28 cellular contexts compared by ENCODE assay signal in genomic region chr7:22183522-22184280, GRCh38.
DNase-seq lines count a peak whose midpoint lies in the region; ATAC-seq and TF ChIP-seq lines count a peak whose summit lies in the region.
"Had no signal": no experiment of that assay in that cellular context is flagged by ENCODE, and none has a peak within 500 bp of the region (broad histone marks: within the 10 kb centered on the region; RNA-seq: fewer than 3 reads in every experiment).

No MANE protein-coding gene starts in this region.

- H3F3A ChIP-seq in MM.1S (ENCODE audit: insufficient read depth, low read length) = no peaks in the 10 kb centered on the region

- peaks cover 33% of the 10 kb centered on the region for H3K27me3 Mint-ChIP-seq in T-helper 2 cell treated with Interferon-gamma antibody and Interleukin-4, amounts not matched to agents 5 μg/mL and 100 μg/mL, for 36 hours (ENCODE audit: low read depth)
- H3K27me3 Mint-ChIP-seq: B cell had no signal

- H3K27me3 ChIP-seq in parathyroid adenoma (ENCODE audit: control insufficient read depth, insufficient read depth, low read length) (no peaks in the 10 kb centered on the region), MM.1S (replicated peaks; ENCODE audit: insufficient read depth, low read length) (no peaks in the 10 kb centered on the region)
- H3K27me3 ChIP-seq: SJCRH30 had no signal

- H3K36me3 ChIP-seq in parathyroid adenoma (ENCODE audit: control insufficient read depth, insufficient read depth, low read length) = no peaks in the 10 kb centered on the region
- H3K36me3 ChIP-seq in MM.1S (replicated peaks; ENCODE audit: insufficient read depth, low read length) = no peaks in the 10 kb centered on the region
- H3K36me3 ChIP-seq: SJCRH30 had no signal

- H3K36me3 Mint-ChIP-seq in T-helper 2 cell treated with Interferon-gamma antibody and Interleukin-4, amounts not matched to agents 5 μg/mL and 100 μg/mL, for 36 hours (ENCODE audit: low read depth) = no peaks in the 10 kb centered on the region
- H3K36me3 Mint-ChIP-seq: CD8-positive, alpha-beta T cell had no signal

- peak overlapping the region; percentile 22 for H3K27ac ChIP-seq in angular gyrus (ENCODE audit: low read depth, low read length)
- H3K27ac ChIP-seq in parathyroid adenoma = peak overlapping the region; percentile 94
- no peak overlapping the region for H3K27ac ChIP-seq in MM.1S (ENCODE audit: low read length)
- H3K27ac ChIP-seq: 22Rv1, C4-2B, GM23248, PC-9, SJCRH30 had no signal

- no peaks in the 10 kb centered on the region for H4K20me1 ChIP-seq in MM.1S (ENCODE audit: insufficient read depth, low read length)

- H3K9ac ChIP-seq in parathyroid adenoma = peak overlapping the region; percentile 22
- H3K9ac ChIP-seq in MM.1S (ENCODE audit: low read length) = no peak overlapping the region
- H3K9ac ChIP-seq: GM23248 had no signal

- H3K4me2 ChIP-seq in parathyroid adenoma (ENCODE audit: low read length) (peak overlapping the region; percentile 40), MM.1S (ENCODE audit: low read depth, low read length) (no peak overlapping the region)
- H3K4me2 ChIP-seq: PC-9 had no signal

- H3K9me3 ChIP-seq in parathyroid adenoma (ENCODE audit: control insufficient read depth, low read length) = no peaks in the 10 kb centered on the region
- no peaks in the 10 kb centered on the region for H3K9me3 ChIP-seq in MM.1S (replicated peaks; ENCODE audit: insufficient read depth, low read length)
- H3K9me3 ChIP-seq: Caco-2 had no signal

- H3K4me3 Mint-ChIP-seq in T-helper 2 cell treated with Interferon-gamma antibody and Interleukin-4, amounts not matched to agents 5 μg/mL and 100 μg/mL, for 36 hours = peak overlapping the region; percentile 27
- H3K4me3 Mint-ChIP-seq: B cell; CD8-positive, alpha-beta T cell had no signal

- H3K79me2 ChIP-seq in parathyroid adenoma = peaks cover 84% of the 10 kb centered on the region
- H3K79me2 ChIP-seq in MM.1S (ENCODE audit: low read length) = no peaks in the 10 kb centered on the region

- H2AFZ ChIP-seq in parathyroid adenoma (no peak overlapping the region), MM.1S (ENCODE audit: low read length) (no peak overlapping the region)
- H2AFZ ChIP-seq: GM23248, PC-9 had no signal

- TF ChIP-seq CTCF in parathyroid adenoma (IDR thresholded peaks at IDR 0.05) (no peak), MM.1S (IDR thresholded peaks at IDR 0.05; ENCODE audit: low read length) (no peak)

- H3K4me3 ChIP-seq in parathyroid adenoma (ENCODE audit: low read depth, low read length) (peak overlapping the region; percentile 6), MM.1S (ENCODE audit: low read length) (no peak overlapping the region)
- H3K4me3 ChIP-seq: GM23248, PC-9, SJCRH30 had no signal

- peaks cover 20% of the 10 kb centered on the region for H3K4me1 Mint-ChIP-seq in T-helper 2 cell treated with Interferon-gamma antibody and Interleukin-4, amounts not matched to agents 5 μg/mL and 100 μg/mL, for 36 hours (ENCODE audit: low read depth)
- H3K4me1 Mint-ChIP-seq: B cell had no signal

- H3K4me1 ChIP-seq in parathyroid adenoma = peaks cover 12% of the 10 kb centered on the region
- H3K4me1 ChIP-seq in MM.1S (ENCODE audit: low read length) = peaks cover 4% of the 10 kb centered on the region; the same call in 1 of the 2 replicates
- H3K4me1 ChIP-seq: Caco-2 had no signal

- H3K9me2 ChIP-seq in MM.1S (replicated peaks; ENCODE audit: insufficient read depth, low read length) = no peaks in the 10 kb centered on the region

- H3K27ac Mint-ChIP-seq in T-helper 2 cell treated with Interferon-gamma antibody and Interleukin-4, amounts not matched to agents 5 μg/mL and 100 μg/mL, for 36 hours = no peak overlapping the region
- H3K27ac Mint-ChIP-seq: B cell; CD8-positive, alpha-beta T cell had no signal

- no peak for DNase-seq in T-helper 2 cell treated with Interferon-gamma antibody and Interleukin-4, amounts not matched to agents 5 μg/mL and 100 μg/mL, for 36 hours (ENCODE audit: low spot score)
- no peak for DNase-seq in T-helper 2 cell
- DNase-seq in midbrain (lab: John Stamatoyannopoulos, UW) = no peak
- DNase-seq in GM19240 (ENCODE audit: insufficient read length, low spot score) = no peak
- DNase-seq in MM.1S = no peak
- DNase-seq: Caco-2; CD8-positive, alpha-beta T cell; DMS 273 treated with DMSO at 0.1 percent for 48 hours; DMS79 treated with DMSO at 0.1 percent for 48 hours; GM23248; H7; Karpas-422; NCI-H1092 treated with DMSO at 0.1 percent for 48 hours; NCI-H1436; NCI-H187 treated with DMSO at 0.1 percent for 48 hours; NCI-H2171 treated with DMSO at 0.1 percent for 48 hours; NCI-H524; NCI-H774; SJCRH30 had no signal

- no peaks in the 10 kb centered on the region for H3K9me3 Mint-ChIP-seq in T-helper 2 cell treated with Interferon-gamma antibody and Interleukin-4, amounts not matched to agents 5 μg/mL and 100 μg/mL, for 36 hours
- H3K9me3 Mint-ChIP-seq: CD8-positive, alpha-beta T cell had no signal

- ATAC-seq in GM21423 (IDR thresholded peaks at IDR 0.05; ENCODE audit: unreplicated experiment) = peak; percentile 44
- ATAC-seq: CD8-positive, alpha-beta T cell; Right ventricle myocardium inferior; SK-N-SH treated with all-trans-retinoic acid at 6 μM for 48 hours had no signal
